29 cellular contexts compared by ENCODE assay signal in the genomic region with DNA sequence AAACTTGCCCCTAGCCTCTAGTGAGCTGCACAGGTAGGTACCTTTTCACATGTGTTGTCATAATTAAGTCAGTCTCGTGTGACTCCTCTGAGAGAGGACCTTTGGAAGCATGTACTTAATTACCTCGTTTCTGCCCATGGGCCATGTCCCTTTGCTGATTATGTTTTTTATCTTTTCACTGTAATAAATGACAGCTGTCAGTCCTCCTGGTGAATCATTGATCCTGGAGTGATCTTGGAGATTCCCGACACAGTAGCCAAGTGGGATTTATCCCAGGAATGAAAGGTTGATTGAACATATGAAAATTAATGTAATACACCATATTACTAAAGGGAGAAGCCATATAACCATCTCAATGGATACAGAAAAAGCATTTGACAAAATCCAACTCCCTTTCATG.
"Had no signal": no experiment of that assay in that cellular context is flagged by ENCODE, and none has a peak within 500 bp of the region (broad histone marks: within the 10 kb centered on the region; RNA-seq: fewer than 3 reads in every experiment).

No MANE protein-coding gene starts in this region.

- H3K4me3 Mint-ChIP-seq: dendritic cell treated with granulocyte-macrophage colony-stimulating factor and Interleukin-4, amounts not matched to agents 40 ng/mL and 50 ng/mL, for 4 days; effector memory CD8-positive, alpha-beta T cell; endodermal cell; immature natural killer cell; memory B cell had no signal

- DNase-seq: colonic mucosa; cortex of kidney; effector CD8-positive, alpha-beta T cell; effector memory CD8-positive, alpha-beta T cell; endodermal cell; erythroblast; esophagus squamous epithelium; foreskin fibroblast; foreskin melanocyte; gastrocnemius medialis; glutamatergic neuron; head of caudate nucleus; heart right ventricle; hypothalamus; immature natural killer cell; islet precursor cell; kidney; kidney glomerular epithelial cell; left colon; left ventricle myocardium superior; lower lobe of right lung; mesendoderm; midbrain had no signal

- H3K27ac Mint-ChIP-seq: dendritic cell treated with granulocyte-macrophage colony-stimulating factor and Interleukin-4, amounts not matched to agents 40 ng/mL and 50 ng/mL, for 4 days; effector memory CD8-positive, alpha-beta T cell; endodermal cell; immature natural killer cell; memory B cell had no signal

- H3K36me3 ChIP-seq: colonic mucosa, esophagus squamous epithelium, gastrocnemius medialis, heart right ventricle, lower lobe of right lung had no signal

- H3K4me1 Mint-ChIP-seq: endodermal cell, immature natural killer cell, memory B cell had no signal

- FAIRE-seq: endometrium, kidney had no signal

- H3K9me3 Mint-ChIP-seq: dendritic cell treated with granulocyte-macrophage colony-stimulating factor and Interleukin-4, amounts not matched to agents 40 ng/mL and 50 ng/mL, for 4 days; effector memory CD8-positive, alpha-beta T cell; endodermal cell; immature natural killer cell; memory B cell had no signal

- ATAC-seq: effector memory CD8-positive, alpha-beta T cell; esophagus mucosa; gastrocnemius medialis; heart right ventricle; left colon; left lobe of liver; left ventricle myocardium superior; lower lobe of right lung had no signal

- H3K9me3 ChIP-seq: colonic mucosa, esophagus squamous epithelium, gastrocnemius medialis, heart right ventricle, lower lobe of right lung had no signal

- H3K27ac ChIP-seq: colonic mucosa, epithelial cell of prostate, esophagus squamous epithelium, gastrocnemius medialis, heart right ventricle, lower lobe of right lung had no signal

- H3K36me3 Mint-ChIP-seq: immature natural killer cell, memory B cell had no signal

- H3K4me1 ChIP-seq: colonic mucosa, esophagus squamous epithelium, gastrocnemius medialis, heart right ventricle, lower lobe of right lung had no signal

- H3K4me3 ChIP-seq: colonic mucosa, esophagus squamous epithelium, gastrocnemius medialis, heart right ventricle, lower lobe of right lung had no signal

- H3K27me3 ChIP-seq: colonic mucosa, esophagus squamous epithelium, gastrocnemius medialis had no signal
